In genomic region chr11:120603071-120603470, GRCh38 we compare ENCODE assay signal across 27 cellular contexts.
"Had no signal": no experiment of that assay in that cellular context is flagged by ENCODE, and none has a peak within 500 bp of the region (broad histone marks: within the 10 kb centered on the region; RNA-seq: fewer than 3 reads in every experiment).

No MANE protein-coding gene starts in this region.

- H3K4me1 ChIP-seq: Peyer's patch, SJCRH30 had no signal

- H3K27me3 ChIP-seq: brain microvascular endothelial cell, Peyer's patch, SJCRH30 had no signal

- H3K9me3 ChIP-seq: Peyer's patch, SJCRH30, SK-N-SH had no signal

- H3K27ac ChIP-seq: brain microvascular endothelial cell, Peyer's patch, RWPE1, SJCRH30, VCaP had no signal

- DNase-seq: activated CD4-positive, alpha-beta memory T cell treated with anti-CD3 and anti-CD28 coated beads for 36 hours; activated CD4-positive, alpha-beta T cell treated with anti-CD3 and anti-CD28 coated beads, Interleukin-2, amount 10 ng/mL, durations not matched to agents 7 days and 5 days; activated CD4-positive, CD25-positive, alpha-beta regulatory T cell; activated CD8-positive, alpha-beta memory T cell treated with anti-CD3 and anti-CD28 coated beads for 24 hours; activated effector memory CD4-positive, alpha-beta T cell treated with anti-CD3 and anti-CD28 coated beads, Interleukin-2, amount 50 U/mL, for 16 hours; activated naive CD4-positive, alpha-beta T cell treated with Interleukin-2 at 50 U/mL for 16 hours; activated naive CD8-positive, alpha-beta T cell treated with anti-CD3 and anti-CD28 coated beads, Interleukin-2, amount 50 U/mL, for 24 hours; activated T-cell treated with anti-CD3 and anti-CD28 coated beads, Interleukin-2, amount 50 U/mL, for 4 hours; amniotic stem cell; brain microvascular endothelial cell; cerebellar nuclear complex; MV-4-11; NCI-H1092 treated with DMSO at 0.1 percent for 48 hours; NCI-H1417 treated with DMSO at 0.1 percent for 48 hours; NCI-H1694; NCI-H2029 treated with DMSO at 0.1 percent for 48 hours; NCI-H446; NCI-H524; Right ventricle myocardium superior; SJCRH30; SK-N-SH; T-helper 1 cell had no signal

- ATAC-seq: activated naive CD4-positive, alpha-beta T cell treated with anti-CD3 and anti-CD28 coated beads, Interleukin-2, amount 50 U/mL, for 72 hours; activated naive CD8-positive, alpha-beta T cell treated with anti-CD3 and anti-CD28 coated beads, Interleukin-2, amount 50 U/mL, for 24 hours; activated T-cell treated with anti-CD3 and anti-CD28 coated beads, Interleukin-2, amount 50 U/mL, for 4 hours had no signal

- H3K9ac ChIP-seq: SK-N-SH had no signal

- H3K4me2 ChIP-seq: SK-N-SH had no signal

- FAIRE-seq: astrocyte had no signal

- H3K36me3 ChIP-seq: brain microvascular endothelial cell, Peyer's patch, SJCRH30 had no signal

- H3K4me3 ChIP-seq: Peyer's patch, SJCRH30 had no signal
